In genomic region chr14:73829526-73830431, GRCh38 we compare ENCODE assay signal across 9 cellular contexts. TPM values are rescaled to one million over a fixed set of nuclear protein-coding genes. Genes with fewer than 3 reads are reported as not detected.
DNase-seq lines count a peak whose midpoint lies in the region; ATAC-seq, FAIRE-seq and TF ChIP-seq lines count a peak whose summit lies in the region.
"Had no signal": no experiment of that assay in that cellular context is flagged by ENCODE, and none has a peak within 500 bp of the region (broad histone marks: within the 10 kb centered on the region; RNA-seq: fewer than 3 reads in every experiment).

No MANE protein-coding gene starts in this region.

- 19% methylated on average over 9 of the region's 9 CpGs for WGBS in HepG2 (ENCODE audit: low lambda C conversion rate)

- no peak for TF ChIP-seq RAD21 in HepG2 (CRISPR knock-in tag; IDR thresholded peaks at IDR 0.05)

- H3K4me3 ChIP-seq in HepG2 (replicated peaks in 1 of 3; ENCODE audit: insufficient read depth in 1 of 3, low read depth in 2 of 3, low read length in 3 of 3) (no peak overlapping the region), colonic mucosa (no peak overlapping the region)
- H3K4me3 ChIP-seq: Peyer's patch had no signal

- TF ChIP-seq EP300 in HepG2 (IDR thresholded peaks at IDR 0.05; ENCODE audit: low read depth in 2 of 2, low read length in 2 of 2) = no peak
- TF ChIP-seq EP300 in HepG2 (CRISPR knock-in tag; IDR thresholded peaks at IDR 0.05; ENCODE audit: borderline replicate concordance) = no peak

- no peaks in the 10 kb centered on the region for H3K79me2 ChIP-seq in HepG2 (ENCODE audit: insufficient read depth, low read length)

- H3K27me3 ChIP-seq in HepG2 (ENCODE audit: control insufficient read depth in 1 of 2, insufficient read depth in 2 of 2, low read length in 2 of 2) (peaks cover 0 to 2% of the 10 kb centered on the region in 2 experiments; a peak in 2 of 5 replicates), colonic mucosa (no peaks in the 10 kb centered on the region)
- H3K27me3 ChIP-seq: Peyer's patch had no signal

- peak; percentile 63 for ATAC-seq in GM18520 (IDR thresholded peaks at IDR 0.05; ENCODE audit: unreplicated experiment)
- ATAC-seq in HG03175 (IDR thresholded peaks at IDR 0.05; ENCODE audit: unreplicated experiment) = peak; percentile 83
- ATAC-seq in HepG2 = peak; percentile 31; the same call in 2 of the 3 replicates
- ATAC-seq in HG03432 (IDR thresholded peaks at IDR 0.05; ENCODE audit: unreplicated experiment) = no peak
- no peak for ATAC-seq in GM21447 (IDR thresholded peaks at IDR 0.05; ENCODE audit: unreplicated experiment)

- TF ChIP-seq CTCF in HepG2 (CRISPR knock-in tag; IDR thresholded peaks at IDR 0.05) (0 out of 2 replicates have a peak, but pooled peaks have one; percentile 20), colonic mucosa (IDR thresholded peaks at IDR 0.05) (no peak)

- FAIRE-seq in HepG2 (lab: Jason Lieb, UNC) = no peak

- H3K36me3 ChIP-seq in HepG2 (replicated peaks in 1 of 2; ENCODE audit: control insufficient read depth in 1 of 2, insufficient read depth in 2 of 2, low read length in 2 of 2) (no peaks in the 10 kb centered on the region), colonic mucosa (no peaks in the 10 kb centered on the region)
- H3K36me3 ChIP-seq: Peyer's patch had no signal

- DNase-seq in activated CD4-positive, alpha-beta T cell treated with anti-CD3 and anti-CD28 coated beads, Interleukin-2, amount 50 U/mL, for 24 hours (ENCODE audit: low read depth in 1 of 2, low spot score in 1 of 2) = peak; percentile 11 to 12
- peak; percentile 45 for DNase-seq in HepG2 (ENCODE audit: low spot score)
- DNase-seq in HEK293T (ENCODE audit: extremely low spot score) = no peak
- DNase-seq in colonic mucosa = no peak

- no peak for TF ChIP-seq POLR2A in HepG2 (IDR thresholded peaks at IDR 0.05; ENCODE audit: insufficient read depth in 1 of 2, low read depth in 2 of 2, low read length in 2 of 2)

- no peak overlapping the region for H3K9ac ChIP-seq in HepG2 (ENCODE audit: insufficient read depth, low read depth, low read length)
- H3K9ac ChIP-seq in colonic mucosa (ENCODE audit: low read depth in 2 of 2, low read length in 2 of 2) = no peak overlapping the region

- no peaks in the 10 kb centered on the region for H4K20me1 ChIP-seq in HepG2 (ENCODE audit: insufficient read depth, low read length)

- peak overlapping the region; percentile 25; the same call in 1 of the 2 replicates for H3K4me2 ChIP-seq in HepG2 (ENCODE audit: low read depth, low read length)

- no TSS peak for BruUV-seq in HepG2 (replicated peaks; lab: Mats Ljungman, UMichigan)

- no peak overlapping the region for H2AFZ ChIP-seq in HepG2 (ENCODE audit: low read length)

- H3K4me1 ChIP-seq in HepG2 (ENCODE audit: insufficient read depth, low read length) (peaks cover 42% of the 10 kb centered on the region), colonic mucosa (no peaks in the 10 kb centered on the region)
- H3K4me1 ChIP-seq: Peyer's patch had no signal

- POLR2A ChIA-PET in HepG2 (lab: Yijun Ruan, JAX) (interaction anchor here (0.6 to 10.7 kb wide), 4 partner anchors 9 to 58 kb away, joined by 3 to 105 read pairs (median 4); partner anchors contain the start of genes PTGR2 and ZNF410), HEK293T (lab: Yijun Ruan, JAX) (interaction anchor here (0.9 to 1.3 kb wide), 2 partner anchors 22 to 70 kb away, joined by 3 to 4 read pairs; partner anchors contain the start of gene PTGR2)

- H3K9me3 ChIP-seq in HepG2 (ENCODE audit: low read length) (no peaks in the 10 kb centered on the region), colonic mucosa (no peaks in the 10 kb centered on the region)
- H3K9me3 ChIP-seq: Peyer's patch had no signal

- in situ Hi-C loops in HepG2 (cut with HindIII; ENCODE audit: extremely low pct_ligation_motif_present, low pct_unique_long_range_greater_than_20kb) = loop anchor here (5.0 to 10.0 kb wide), 2 partner anchors 75 to 102 kb away; no protein-coding TSS in a partner anchor

- H3K27ac ChIP-seq in HepG2 (ENCODE audit: extremely low read length, insufficient read depth, low read length) (no peak overlapping the region), colonic mucosa (no peak overlapping the region)

- CTCF ChIA-PET in HepG2 (lab: Yijun Ruan, JAX; ENCODE audit: low intra/inter-chr PET ratio, low total read pairs) = no interaction called here
- CTCF ChIA-PET in HEK293T (lab: Yijun Ruan, JAX) = interaction anchor here (0.8 kb wide), 1 partner anchor 100 kb away, joined by 6 read pairs; no protein-coding TSS in a partner anchor

- intact Hi-C loops in HepG2 (cut with micrococcal nuclease; ENCODE audit: unreplicated experiment) (no loop called here), colonic mucosa (cut with DNase I) (no loop called here)

TF ChIP-seq in HepG2, 621 proteins besides CTCF, POLR2A, EP300 and RAD21 (continues in another document):
- TF ChIP-seq EED (CRISPR knock-in tag; IDR thresholded peaks at IDR 0.05) (no peak), STAG1 (CRISPR knock-in tag; IDR thresholded peaks at IDR 0.05) (peak; percentile 27), RELA (CRISPR knock-in tag; IDR thresholded peaks at IDR 0.05) (no peak), CBFB (CRISPR knock-in tag; IDR thresholded peaks at IDR 0.05) (no peak), CREB1 (IDR thresholded peaks at IDR 0.05) (0 out of 2 replicates have a peak, but pooled peaks have one; percentile 20), CREB1 (CRISPR knock-in tag; IDR thresholded peaks at IDR 0.05) (no peak)

TF ChIP-seq in HEK293T, 16 proteins besides CTCF, POLR2A, EP300 and RAD21 (continues in another document):
- TF ChIP-seq ARNT (IDR thresholded peaks at IDR 0.05) (no peak), ZNF384 (IDR thresholded peaks at IDR 0.05) (no peak), FOXM1 (IDR thresholded peaks at IDR 0.05; ENCODE audit: borderline replicate concordance) (no peak), BHLHE40 (IDR thresholded peaks at IDR 0.05; ENCODE audit: borderline replicate concordance) (no peak), SUZ12 (IDR thresholded peaks at IDR 0.05) (no peak), PKNOX1 (IDR thresholded peaks at IDR 0.05) (no peak)

RNA-seq across cellular contexts. Expression of gene PTGR2, which starts 21.9 kb away (rescaled TPM):
- 4.3 and 5.1 TPM in 2 replicates for total RNA-seq in HepG2 (2016; rRNA removed; fragmentation: Illumina TruSeq; extraction: Trizol)
- 1.6 and 1.9 TPM in 2 replicates for total RNA-seq in HepG2 (2016; cell fraction: cytosol; rRNA removed; fragmentation: Illumina TruSeq; extraction: Trizol; ENCODE audit: low read depth)
- total RNA-seq in HepG2 (2016; cell fraction: insoluble cytoplasmic fraction; rRNA removed; fragmentation: Illumina TruSeq; extraction: Trizol) = 3.7 and 4.6 TPM in 2 replicates
- total RNA-seq in HepG2 (2016; cell fraction: membrane; rRNA removed; fragmentation: Illumina TruSeq; extraction: Trizol) = 1.5 and 1.6 TPM in 2 replicates
- 3.5 and 3.8 TPM in 2 replicates for total RNA-seq in HepG2 (2016; cell fraction: nucleus; rRNA removed; fragmentation: Illumina TruSeq; extraction: Trizol)
- 3.0 and 3.3 TPM in 2 replicates for polyA plus RNA-seq in HepG2 (2011; rRNA removed)
- polyA plus RNA-seq in HepG2 (2011; cell fraction: cytosol; rRNA removed) = 0.86 and 1.8 TPM in 2 replicates
- polyA plus RNA-seq in HepG2 (2011; cell fraction: nucleus; rRNA removed) = 2.6 and 3.6 TPM in 2 replicates
- 3.2 and 7.0 TPM in 2 replicates for polyA plus RNA-seq in HepG2 (2012)
- polyA plus RNA-seq in HepG2 (2016; cell fraction: cytosol; fragmentation: Illumina TruSeq; extraction: Trizol; ENCODE audit: low read depth) = 0.29 and 0.70 TPM in 2 replicates
- 4.4 and 6.1 TPM in 2 replicates for polyA plus RNA-seq in HepG2 (2016; cell fraction: insoluble cytoplasmic fraction; fragmentation: Illumina TruSeq; extraction: Trizol; ENCODE audit: low read depth)
- polyA plus RNA-seq in HepG2 (2016; cell fraction: membrane; fragmentation: Illumina TruSeq; extraction: Trizol; ENCODE audit: low read depth) = 0.40 and 0.52 TPM in 2 replicates
- 5.0 and 6.0 TPM in 2 replicates for polyA plus RNA-seq in HepG2 (2016; cell fraction: nucleus; fragmentation: Illumina TruSeq; extraction: Trizol; ENCODE audit: insufficient read depth, low read depth)
- 0.90 and 1.1 TPM in 2 replicates for polyA minus RNA-seq in HepG2 (2011; rRNA and poly(A)+ RNA removed; ENCODE audit: low replicate concordance)
- polyA minus RNA-seq in HepG2 (2011; cell fraction: cytosol; rRNA and poly(A)+ RNA removed) = 1.1 and 2.1 TPM in 2 replicates
- 7.0 and 9.7 TPM in 2 replicates for polyA minus RNA-seq in HepG2 (2011; cell fraction: nucleus; rRNA and poly(A)+ RNA removed)
- total RNA-seq in colonic mucosa = 10 to 100 TPM in 1 of 2 donors, 1 to 10 TPM in 1; 8.8 to 20.9 TPM

RNA-seq across cellular contexts. Expression of gene ZNF410, which starts 56.9 kb away (rescaled TPM):
- total RNA-seq in HepG2 (2016; rRNA removed; fragmentation: Illumina TruSeq; extraction: Trizol) = 44.3 and 55.2 TPM in 2 replicates
- 21.4 and 23.4 TPM in 2 replicates for total RNA-seq in HepG2 (2016; cell fraction: cytosol; rRNA removed; fragmentation: Illumina TruSeq; extraction: Trizol; ENCODE audit: low read depth)
- 42.4 and 52.0 TPM in 2 replicates for total RNA-seq in HepG2 (2016; cell fraction: insoluble cytoplasmic fraction; rRNA removed; fragmentation: Illumina TruSeq; extraction: Trizol)
- total RNA-seq in HepG2 (2016; cell fraction: membrane; rRNA removed; fragmentation: Illumina TruSeq; extraction: Trizol) = 35.8 and 38.6 TPM in 2 replicates
- 29.8 and 35.0 TPM in 2 replicates for total RNA-seq in HepG2 (2016; cell fraction: nucleus; rRNA removed; fragmentation: Illumina TruSeq; extraction: Trizol)
- polyA plus RNA-seq in HepG2 (2011; rRNA removed) = 16.7 and 19.2 TPM in 2 replicates
- 11.8 and 16.6 TPM in 2 replicates for polyA plus RNA-seq in HepG2 (2011; cell fraction: cytosol; rRNA removed)
- polyA plus RNA-seq in HepG2 (2011; cell fraction: nucleus; rRNA removed) = 13.9 and 14.4 TPM in 2 replicates
- 15.0 and 16.3 TPM in 2 replicates for polyA plus RNA-seq in HepG2 (2012)
- 6.5 and 8.8 TPM in 2 replicates for polyA plus RNA-seq in HepG2 (2016; cell fraction: cytosol; fragmentation: Illumina TruSeq; extraction: Trizol; ENCODE audit: low read depth)
- polyA plus RNA-seq in HepG2 (2016; cell fraction: insoluble cytoplasmic fraction; fragmentation: Illumina TruSeq; extraction: Trizol; ENCODE audit: low read depth) = 39.1 and 41.1 TPM in 2 replicates
- 14.5 and 15.3 TPM in 2 replicates for polyA plus RNA-seq in HepG2 (2016; cell fraction: membrane; fragmentation: Illumina TruSeq; extraction: Trizol; ENCODE audit: low read depth)
- polyA plus RNA-seq in HepG2 (2016; cell fraction: nucleus; fragmentation: Illumina TruSeq; extraction: Trizol; ENCODE audit: insufficient read depth, low read depth) = 25.2 and 27.6 TPM in 2 replicates
- polyA minus RNA-seq in HepG2 (2011; rRNA and poly(A)+ RNA removed; ENCODE audit: low replicate concordance) = 19.2 and 45.6 TPM in 2 replicates
- polyA minus RNA-seq in HepG2 (2011; cell fraction: cytosol; rRNA and poly(A)+ RNA removed) = 12.9 TPM in 2 replicates
- polyA minus RNA-seq in HepG2 (2011; cell fraction: nucleus; rRNA and poly(A)+ RNA removed) = 42.2 and 57.8 TPM in 2 replicates
- total RNA-seq in colonic mucosa = 10 to 100 TPM; 37.8 to 38.7 TPM

Comparison
In these comparisons a context has a peak if more than half of its experiments do, and no peak if none do; other contexts are left out.
1. ATAC-seq: peak in GM18520 (single experiment), HG03175 (single experiment) and HepG2 (single experiment); none in HG03432 (single experiment) and GM21447 (single experiment).
2. DNase-seq: peak in activated CD4-positive, alpha-beta T cell treated with anti-CD3 and anti-CD28 coated beads, Interleukin-2, amount 50 U/mL, for 24 hours (2 of 2) and HepG2 (single experiment); none in HEK293T (single experiment) and colonic mucosa (single experiment).